In the genomic region with DNA sequence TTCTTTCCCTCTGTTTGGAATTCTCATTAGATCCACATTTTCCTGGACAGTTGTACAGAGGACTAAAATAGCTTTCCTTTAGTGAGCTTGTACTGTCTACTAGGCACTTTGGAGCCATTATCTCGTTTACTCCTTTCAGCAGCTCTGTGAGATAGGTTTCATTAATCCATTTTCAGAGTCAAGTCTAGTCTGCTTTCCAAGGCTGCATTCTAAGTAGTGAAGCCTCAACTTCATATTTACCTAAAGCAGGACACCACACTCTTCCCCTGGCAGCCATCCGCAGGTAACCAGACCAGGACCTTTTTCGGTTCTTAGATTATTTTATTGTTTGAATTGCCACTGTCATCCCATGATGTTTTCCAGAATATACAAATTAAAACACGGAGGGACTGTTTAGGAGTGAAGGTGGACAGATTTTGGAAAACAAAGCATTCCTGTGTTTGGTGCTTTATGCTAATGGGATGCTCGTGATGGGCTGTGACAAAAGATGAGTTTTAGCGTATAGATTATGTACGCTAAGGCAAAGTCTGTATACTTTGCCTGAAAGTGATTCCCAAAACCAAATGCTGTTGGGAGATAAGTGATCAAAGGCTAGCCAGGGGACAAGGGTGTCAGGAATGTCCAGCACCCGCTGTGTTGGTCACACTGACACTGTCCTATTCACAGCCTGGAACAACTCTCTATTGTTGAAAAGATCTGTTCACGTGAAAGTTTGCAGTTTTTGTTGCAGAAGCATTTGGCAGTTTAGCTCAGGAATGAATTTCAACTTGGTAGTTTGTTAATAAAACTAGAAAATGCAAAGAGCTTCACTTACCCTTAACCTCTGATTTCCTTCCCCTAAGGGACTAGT, we compare ENCODE assay signal across 10 cellular contexts. TPM values are rescaled to one million over a fixed set of nuclear protein-coding genes. Genes with fewer than 3 reads are reported as not detected.
DNase-seq lines count a peak whose midpoint lies in the region; ATAC-seq and TF ChIP-seq lines count a peak whose summit lies in the region.
"Had no signal": no experiment of that assay in that cellular context is flagged by ENCODE, and none has a peak within 500 bp of the region (broad histone marks: within the 10 kb centered on the region; RNA-seq: fewer than 3 reads in every experiment).

No MANE protein-coding gene starts in this region.

- H3K27me3 ChIP-seq in right cardiac atrium (ENCODE audit: control insufficient read depth, insufficient read depth) (no peaks in the 10 kb centered on the region), smooth muscle cell (ENCODE audit: low read depth) (peaks cover 4% of the 10 kb centered on the region)

- H3K9me3 Mint-ChIP-seq in WTC11 = no peaks in the 10 kb centered on the region

- H3K4me1 ChIP-seq in right cardiac atrium (ENCODE audit: control insufficient read depth, insufficient read depth, low read length) (no peaks in the 10 kb centered on the region), smooth muscle cell (ENCODE audit: low read depth) (peaks cover 21% of the 10 kb centered on the region)

- H3K36me3 ChIP-seq in smooth muscle cell (ENCODE audit: low read depth) = no peaks in the 10 kb centered on the region

- H3K9me3 ChIP-seq in right cardiac atrium (ENCODE audit: control insufficient read depth, low read length) (no peaks in the 10 kb centered on the region), smooth muscle cell (replicated peaks; ENCODE audit: low read depth) (no peaks in the 10 kb centered on the region)

- H2AFZ ChIP-seq in smooth muscle cell (ENCODE audit: low read depth) = peak overlapping the region; percentile 95

- no peaks in the 10 kb centered on the region for H3F3A ChIP-seq in smooth muscle cell (ENCODE audit: low read depth)

- peak overlapping the region; percentile 52 for H3K4me3 ChIP-seq in right cardiac atrium (ENCODE audit: low read length)
- peak overlapping the region; percentile 79 for H3K4me3 ChIP-seq in smooth muscle cell

- H3K79me2 ChIP-seq in smooth muscle cell (ENCODE audit: low read depth) = peaks cover 59% of the 10 kb centered on the region

- WGBS in right cardiac atrium = 64% methylated on average over 9 of the region's 9 CpGs
- 65% methylated on average over 9 of the region's 9 CpGs for WGBS in smooth muscle cell (ENCODE audit: low lambda C conversion rate)

- no peak for TF ChIP-seq CTCF in WTC11 (IDR thresholded peaks at IDR 0.05)
- no peak for TF ChIP-seq CTCF in smooth muscle cell (IDR thresholded peaks at IDR 0.05; ENCODE audit: borderline replicate concordance, insufficient read depth, poor library complexity, severe bottlenecking)

- ATAC-seq in WTC11 (no peak), right cardiac atrium (no peak), HG02763 (IDR thresholded peaks at IDR 0.05; ENCODE audit: unreplicated experiment) (no peak), GM21529 (IDR thresholded peaks at IDR 0.05; ENCODE audit: unreplicated experiment) (no peak)
- ATAC-seq: HCT116 had no signal

- DNase-seq in DMS79 treated with DMSO at 0.1 percent for 48 hours (lab: John Stamatoyannopoulos, UW) (peak; percentile 49), DMS79 (lab: John Stamatoyannopoulos, UW) (no peak), WTC11 (ENCODE audit: low spot score) (no peak), right cardiac atrium (no peak), smooth muscle cell (lab: John Stamatoyannopoulos, UW; ENCODE audit: unreplicated experiment) (no peak)
- DNase-seq in activated CD8-positive, alpha-beta memory T cell treated with anti-CD3 and anti-CD28 coated beads, Interleukin-2, amount 50 U/mL, for 48 hours = no peak

- H3K9ac ChIP-seq in smooth muscle cell (ENCODE audit: low read depth) = peak overlapping the region; percentile 78

- POLR2A ChIA-PET in WTC11 (lab: Charles Lee) = no interaction called here

- peaks cover 49% of the 10 kb centered on the region for H4K20me1 ChIP-seq in smooth muscle cell (ENCODE audit: low read depth)

- H3K4me3 Mint-ChIP-seq in WTC11 = peak overlapping the region; percentile 66

- peaks cover 51% of the 10 kb centered on the region for H3K4me1 Mint-ChIP-seq in WTC11

- H3K4me2 ChIP-seq in smooth muscle cell = peak overlapping the region; percentile 90

- no peak overlapping the region for H3K27ac Mint-ChIP-seq in WTC11

- H3K27ac ChIP-seq in right cardiac atrium (ENCODE audit: low read length) (no peak overlapping the region), smooth muscle cell (ENCODE audit: low read depth) (peak overlapping the region; percentile 59)
- H3K27ac ChIP-seq: 22Rv1 had no signal

- intact Hi-C loops in right cardiac atrium (cut with DNase I) = loop anchor here in 3 of 4 donors (5.0 kb wide), 2 partner anchors 52 to 57 kb away; no protein-coding TSS in a partner anchor

- CTCF ChIA-PET in WTC11 (lab: Charles Lee) = interaction anchor here (1.1 to 3.8 kb wide), 6 partner anchors 9 to 69 kb away, joined by 4 to 20 read pairs (median 10); no protein-coding TSS in a partner anchor

- no peaks in the 10 kb centered on the region for H3K36me3 Mint-ChIP-seq in WTC11

- peaks cover 30% of the 10 kb centered on the region for H3K27me3 Mint-ChIP-seq in WTC11 (ENCODE audit: low read depth)

TF ChIP-seq in WTC11, 78 proteins besides CTCF, POLR2A, EP300 and RAD21 (continues in another document):
- no peak for TF ChIP-seq GRHL2 (CRISPR knock-in tag; IDR thresholded peaks at IDR 0.05; ENCODE audit: insufficient replicate concordance, severe bottlenecking)
- TF ChIP-seq, protein P1, sequence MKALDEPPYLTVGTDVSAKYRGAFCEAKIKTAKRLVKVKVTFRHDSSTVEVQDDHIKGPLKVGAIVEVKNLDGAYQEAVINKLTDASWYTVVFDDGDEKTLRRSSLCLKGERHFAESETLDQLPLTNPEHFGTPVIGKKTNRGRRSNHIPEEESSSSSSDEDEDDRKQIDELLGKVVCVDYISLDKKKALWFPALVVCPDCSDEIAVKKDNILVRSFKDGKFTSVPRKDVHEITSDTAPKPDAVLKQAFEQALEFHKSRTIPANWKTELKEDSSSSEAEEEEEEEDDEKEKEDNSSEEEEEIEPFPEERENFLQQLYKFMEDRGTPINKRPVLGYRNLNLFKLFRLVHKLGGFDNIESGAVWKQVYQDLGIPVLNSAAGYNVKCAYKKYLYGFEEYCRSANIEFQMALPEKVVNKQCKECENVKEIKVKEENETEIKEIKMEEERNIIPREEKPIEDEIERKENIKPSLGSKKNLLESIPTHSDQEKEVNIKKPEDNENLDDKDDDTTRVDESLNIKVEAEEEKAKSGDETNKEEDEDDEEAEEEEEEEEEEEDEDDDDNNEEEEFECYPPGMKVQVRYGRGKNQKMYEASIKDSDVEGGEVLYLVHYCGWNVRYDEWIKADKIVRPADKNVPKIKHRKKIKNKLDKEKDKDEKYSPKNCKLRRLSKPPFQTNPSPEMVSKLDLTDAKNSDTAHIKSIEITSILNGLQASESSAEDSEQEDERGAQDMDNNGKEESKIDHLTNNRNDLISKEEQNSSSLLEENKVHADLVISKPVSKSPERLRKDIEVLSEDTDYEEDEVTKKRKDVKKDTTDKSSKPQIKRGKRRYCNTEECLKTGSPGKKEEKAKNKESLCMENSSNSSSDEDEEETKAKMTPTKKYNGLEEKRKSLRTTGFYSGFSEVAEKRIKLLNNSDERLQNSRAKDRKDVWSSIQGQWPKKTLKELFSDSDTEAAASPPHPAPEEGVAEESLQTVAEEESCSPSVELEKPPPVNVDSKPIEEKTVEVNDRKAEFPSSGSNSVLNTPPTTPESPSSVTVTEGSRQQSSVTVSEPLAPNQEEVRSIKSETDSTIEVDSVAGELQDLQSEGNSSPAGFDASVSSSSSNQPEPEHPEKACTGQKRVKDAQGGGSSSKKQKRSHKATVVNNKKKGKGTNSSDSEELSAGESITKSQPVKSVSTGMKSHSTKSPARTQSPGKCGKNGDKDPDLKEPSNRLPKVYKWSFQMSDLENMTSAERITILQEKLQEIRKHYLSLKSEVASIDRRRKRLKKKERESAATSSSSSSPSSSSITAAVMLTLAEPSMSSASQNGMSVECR (CRISPR knock-in tag; IDR thresholded peaks at IDR 0.05; ENCODE audit: borderline replicate concordance) = no peak
- TF ChIP-seq, protein P2, sequence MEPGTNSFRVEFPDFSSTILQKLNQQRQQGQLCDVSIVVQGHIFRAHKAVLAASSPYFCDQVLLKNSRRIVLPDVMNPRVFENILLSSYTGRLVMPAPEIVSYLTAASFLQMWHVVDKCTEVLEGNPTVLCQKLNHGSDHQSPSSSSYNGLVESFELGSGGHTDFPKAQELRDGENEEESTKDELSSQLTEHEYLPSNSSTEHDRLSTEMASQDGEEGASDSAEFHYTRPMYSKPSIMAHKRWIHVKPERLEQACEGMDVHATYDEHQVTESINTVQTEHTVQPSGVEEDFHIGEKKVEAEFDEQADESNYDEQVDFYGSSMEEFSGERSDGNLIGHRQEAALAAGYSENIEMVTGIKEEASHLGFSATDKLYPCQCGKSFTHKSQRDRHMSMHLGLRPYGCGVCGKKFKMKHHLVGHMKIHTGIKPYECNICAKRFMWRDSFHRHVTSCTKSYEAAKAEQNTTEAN (CRISPR knock-in tag; IDR thresholded peaks at IDR 0.05) = no peak
- no peak for TF ChIP-seq ZNF232 (CRISPR knock-in tag; IDR thresholded peaks at IDR 0.05)
- no peak for TF ChIP-seq GABPB1 (CRISPR knock-in tag; IDR thresholded peaks at IDR 0.05)
- no peak for TF ChIP-seq HMGA2 (CRISPR knock-in tag; IDR thresholded peaks at IDR 0.05)
- TF ChIP-seq SMAD4 (CRISPR knock-in tag; IDR thresholded peaks at IDR 0.05) = no peak
- TF ChIP-seq NFYB (CRISPR knock-in tag; conservative IDR thresholded peaks at IDR 0.05; ENCODE audit: low read depth) = no peak
- TF ChIP-seq, protein P3, sequence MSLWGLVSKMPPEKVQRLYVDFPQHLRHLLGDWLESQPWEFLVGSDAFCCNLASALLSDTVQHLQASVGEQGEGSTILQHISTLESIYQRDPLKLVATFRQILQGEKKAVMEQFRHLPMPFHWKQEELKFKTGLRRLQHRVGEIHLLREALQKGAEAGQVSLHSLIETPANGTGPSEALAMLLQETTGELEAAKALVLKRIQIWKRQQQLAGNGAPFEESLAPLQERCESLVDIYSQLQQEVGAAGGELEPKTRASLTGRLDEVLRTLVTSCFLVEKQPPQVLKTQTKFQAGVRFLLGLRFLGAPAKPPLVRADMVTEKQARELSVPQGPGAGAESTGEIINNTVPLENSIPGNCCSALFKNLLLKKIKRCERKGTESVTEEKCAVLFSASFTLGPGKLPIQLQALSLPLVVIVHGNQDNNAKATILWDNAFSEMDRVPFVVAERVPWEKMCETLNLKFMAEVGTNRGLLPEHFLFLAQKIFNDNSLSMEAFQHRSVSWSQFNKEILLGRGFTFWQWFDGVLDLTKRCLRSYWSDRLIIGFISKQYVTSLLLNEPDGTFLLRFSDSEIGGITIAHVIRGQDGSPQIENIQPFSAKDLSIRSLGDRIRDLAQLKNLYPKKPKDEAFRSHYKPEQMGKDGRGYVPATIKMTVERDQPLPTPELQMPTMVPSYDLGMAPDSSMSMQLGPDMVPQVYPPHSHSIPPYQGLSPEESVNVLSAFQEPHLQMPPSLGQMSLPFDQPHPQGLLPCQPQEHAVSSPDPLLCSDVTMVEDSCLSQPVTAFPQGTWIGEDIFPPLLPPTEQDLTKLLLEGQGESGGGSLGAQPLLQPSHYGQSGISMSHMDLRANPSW (CRISPR knock-in tag; conservative IDR thresholded peaks at IDR 0.05; ENCODE audit: low read depth) = no peak

RNA-seq across cellular contexts. Expression of a gene that starts 1.3 kb away (rescaled TPM):
- total RNA-seq in WTC11 (2021) (32.7 to 34.1 TPM (median 32.9 TPM) in 3 replicates), right cardiac atrium (10 to 100 TPM; 44.5 to 45.5 (median 44.9) TPM), smooth muscle cell (75.5 and 91.7 TPM in 2 replicates)
- polyA plus RNA-seq in right cardiac atrium (22.2 TPM), smooth muscle cell (59.3 and 82.9 TPM in 2 replicates)
